In the genomic region with DNA sequence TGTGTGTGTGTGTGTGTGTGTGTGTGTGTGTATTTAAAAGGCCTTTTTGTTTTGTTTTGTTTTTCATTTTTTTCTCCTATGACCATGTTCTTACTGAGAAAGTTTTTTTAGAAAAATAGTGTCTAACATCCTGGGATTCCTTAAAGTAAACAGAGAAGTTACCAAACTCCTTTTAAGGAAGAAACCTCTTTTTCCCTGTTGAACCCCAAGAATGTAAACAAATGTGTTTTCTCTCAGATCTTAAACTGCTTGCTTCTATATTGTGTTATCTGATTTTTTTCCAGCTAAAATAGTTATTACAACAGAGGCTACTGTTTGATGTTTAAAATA, we compare ENCODE assay signal across 1 cellular context.
TF ChIP-seq lines count a peak whose summit lies in the region.

No MANE protein-coding gene starts in this region.

TF ChIP-seq in HepG2, 621 proteins besides CTCF, POLR2A, EP300 and RAD21:
- no peak for TF ChIP-seq ZNF101 (CRISPR knock-in tag; IDR thresholded peaks at IDR 0.05; ENCODE audit: borderline replicate concordance, low read depth)
- TF ChIP-seq ZNF382 (CRISPR knock-in tag; IDR thresholded peaks at IDR 0.05; ENCODE audit: borderline replicate concordance), result no peak
- no peak for TF ChIP-seq TOE1 (CRISPR knock-in tag; IDR thresholded peaks at IDR 0.05)
- TF ChIP-seq SMARCC2 (IDR thresholded peaks at IDR 0.05), result no peak
- TF ChIP-seq ZNF317 (CRISPR knock-in tag; IDR thresholded peaks at IDR 0.05), result no peak
- TF ChIP-seq ZNF431 (CRISPR knock-in tag; IDR thresholded peaks at IDR 0.05; ENCODE audit: borderline replicate concordance, low read depth), result no peak
- TF ChIP-seq ZNF282 (IDR thresholded peaks at IDR 0.05; ENCODE audit: partially characterized antibody), result no peak
- TF ChIP-seq SMAD9 (CRISPR knock-in tag; IDR thresholded peaks at IDR 0.05), result no peak
- no peak for TF ChIP-seq ATF5 (CRISPR knock-in tag; IDR thresholded peaks at IDR 0.05; ENCODE audit: low read depth)
- TF ChIP-seq THRA (CRISPR knock-in tag; IDR thresholded peaks at IDR 0.05; ENCODE audit: borderline replicate concordance), result no peak
- no peak for TF ChIP-seq KMT2A (CRISPR knock-in tag; IDR thresholded peaks at IDR 0.05)
- TF ChIP-seq ZFP36L1 (CRISPR knock-in tag; IDR thresholded peaks at IDR 0.05), result no peak
- no peak for TF ChIP-seq MTF2 (CRISPR knock-in tag; IDR thresholded peaks at IDR 0.05; ENCODE audit: borderline replicate concordance)
- no peak for TF ChIP-seq TEF (CRISPR knock-in tag; IDR thresholded peaks at IDR 0.05)
- TF ChIP-seq KDM2A (CRISPR knock-in tag; IDR thresholded peaks at IDR 0.05; ENCODE audit: borderline replicate concordance, low read depth), result no peak
- no peak for TF ChIP-seq HMGXB4 (CRISPR knock-in tag; IDR thresholded peaks at IDR 0.05; ENCODE audit: borderline replicate concordance in 1 of 2, low read depth in 1 of 2)
- TF ChIP-seq ZNF546 (CRISPR knock-in tag; conservative IDR thresholded peaks at IDR 0.05), result no peak
